9 cellular contexts compared by ENCODE assay signal in the genomic region with DNA sequence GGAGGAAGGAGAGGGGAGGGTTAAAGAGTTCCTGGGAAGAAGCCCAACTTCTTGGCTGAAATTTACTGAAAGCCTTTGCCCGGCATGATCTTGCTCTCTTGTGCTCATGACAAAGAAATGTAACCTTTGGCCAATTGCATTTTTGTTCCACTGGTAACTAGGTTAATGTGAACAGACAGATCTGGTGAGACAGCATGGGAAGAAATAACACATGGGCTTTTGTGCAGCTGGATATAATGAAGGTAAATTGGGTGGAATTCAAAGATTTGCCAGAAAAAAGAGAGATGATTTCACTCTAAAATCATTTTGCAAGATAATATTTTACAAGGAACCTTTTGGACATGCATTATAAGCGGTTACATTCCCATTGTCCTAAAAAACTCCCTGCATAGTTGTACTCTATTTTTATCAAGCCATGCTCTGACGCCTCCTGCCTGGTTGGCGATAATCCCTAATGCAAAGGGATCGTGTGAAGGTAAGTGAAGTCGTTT.
DNase-seq lines count a peak whose midpoint lies in the region; ATAC-seq and TF ChIP-seq lines count a peak whose summit lies in the region.
"Had no signal": no experiment of that assay in that cellular context is flagged by ENCODE, and none has a peak within 500 bp of the region (broad histone marks: within the 10 kb centered on the region; RNA-seq: fewer than 3 reads in every experiment).

No MANE protein-coding gene starts in this region.

- DNase-seq in HT-29 (ENCODE audit: low spot score) (peak; percentile 30), cerebellum (ENCODE audit: low spot score) (peak; percentile 45), left kidney (ENCODE audit: low read depth, low spot score) (peak; percentile 61), superior temporal gyrus (ENCODE audit: extremely low spot score) (peak; percentile 64), NCI-H187 treated with DMSO at 0.1 percent for 48 hours (lab: John Stamatoyannopoulos, UW) (no peak), GM13977 (ENCODE audit: low spot score) (no peak)
- DNase-seq: NCI-H524 treated with DMSO at 0.1 percent for 48 hours had no signal

- ATAC-seq in GM21737 (IDR thresholded peaks at IDR 0.05; ENCODE audit: unreplicated experiment) (no peak), HG03196 (IDR thresholded peaks at IDR 0.05; ENCODE audit: unreplicated experiment) (no peak)

- in situ Hi-C loops in GM13977 (cut with MboI; ENCODE audit: low pct_unique_long_range_greater_than_20kb, low sequenced_read_pairs, unreplicated experiment): no loop called here

- TF ChIP-seq CTCF in GM13977 (IDR thresholded peaks at IDR 0.05; ENCODE audit: extremely low read depth, insufficient read depth, missing control alignments): no peak

Comparison
In these comparisons a context has a peak if more than half of its experiments do, and no peak if none do; other contexts are left out.
1. DNase-seq: peak in HT-29 (single experiment), cerebellum (single experiment), left kidney (single experiment) and superior temporal gyrus (single experiment); none in NCI-H187 treated with DMSO at 0.1 percent for 48 hours (single experiment) and GM13977 (single experiment).